In genomic region chr7:1889556-1890181, GRCh38 we compare ENCODE assay signal across 15 cellular contexts.
DNase-seq lines count a peak whose midpoint lies in the region; ATAC-seq lines count a peak whose summit lies in the region.
"Had no signal": no experiment of that assay in that cellular context is flagged by ENCODE, and none has a peak within 500 bp of the region (broad histone marks: within the 10 kb centered on the region; RNA-seq: fewer than 3 reads in every experiment).

No MANE protein-coding gene starts in this region.

- H3K9me3 Mint-ChIP-seq in activated CD4-positive, alpha-beta T cell treated with anti-CD3 and anti-CD28 coated beads for 36 hours (ENCODE audit: low read depth): peaks cover 12% of the 10 kb centered on the region
- H3K9me3 Mint-ChIP-seq in central memory CD8-positive, alpha-beta T cell: no peaks in the 10 kb centered on the region

- peaks cover 3 to 18% of the 10 kb centered on the region in 2 donors for H3K9me3 ChIP-seq in neuronal stem cell (replicated peaks in 1 of 2; ENCODE audit: control insufficient read depth in 2 of 2, insufficient read depth in 1 of 2, low read depth in 1 of 2, low read length in 2 of 2)
- H3K9me3 ChIP-seq: A549, HAP-1, uterus had no signal

- peaks cover 14% of the 10 kb centered on the region for H3K79me1 ChIP-seq in neuronal stem cell (ENCODE audit: low read depth, low read length)

- no peak overlapping the region for H3K4ac ChIP-seq in neuronal stem cell (ENCODE audit: low read length)

- no CpG with 5 or more reads among the region's 12 CpGs for WGBS in neuronal stem cell (ENCODE audit: extremely low coverage in 2 of 2, insufficient read length in 2 of 2, insufficient replicate concordance in 1 of 2), 2 donors

- no peak overlapping the region for H2BK12ac ChIP-seq in neuronal stem cell (ENCODE audit: low read length)

- H3K4me3 ChIP-seq in neuronal stem cell (ENCODE audit: low read length in 2 of 2) (no peak overlapping the region), H7 (ENCODE audit: insufficient read depth, low read depth, low read length) (no peak overlapping the region)
- H3K4me3 ChIP-seq: A549, HAP-1, lung, uterus had no signal

- intact Hi-C loops in activated CD4-positive, alpha-beta T cell treated with anti-CD3 and anti-CD28 coated beads for 36 hours (cut with DNase I, micrococcal nuclease): no loop called here

- H3K36me3 ChIP-seq in neuronal stem cell (replicated peaks in 1 of 2; ENCODE audit: control insufficient read depth in 2 of 2, insufficient read depth in 2 of 2, low read length in 2 of 2) (peaks cover 18 to 20% of the 10 kb centered on the region in 2 donors), H7 (replicated peaks; ENCODE audit: control insufficient read depth, insufficient read depth, low read length) (peaks cover 15% of the 10 kb centered on the region)
- H3K36me3 ChIP-seq: HAP-1, uterus had no signal

- H4K8ac ChIP-seq in neuronal stem cell (ENCODE audit: low read depth, low read length): no peak overlapping the region

- H3K27ac Mint-ChIP-seq in activated CD4-positive, alpha-beta T cell treated with anti-CD3 and anti-CD28 coated beads for 36 hours: peak overlapping the region; percentile 35
- H3K27ac Mint-ChIP-seq in central memory CD8-positive, alpha-beta T cell (ENCODE audit: low read depth): peak overlapping the region; percentile 51

- H3K14ac ChIP-seq in neuronal stem cell (ENCODE audit: low read length): peak overlapping the region; percentile 39

- CTCF ChIA-PET in activated CD4-positive, alpha-beta T cell treated with anti-CD3 and anti-CD28 coated beads for 36 hours (lab: Charles Lee): interaction anchor here (0.8 to 1.2 kb wide), 2 partner anchors 8 to 11 kb away, joined by 3 read pairs; no protein-coding TSS in a partner anchor

- H3K27me3 ChIP-seq in neuronal stem cell (ENCODE audit: control insufficient read depth in 3 of 3, insufficient read depth in 3 of 3, low read depth in 1 of 3, low read length in 3 of 3) (peaks cover 0 to 7% (median 0%) of the 10 kb centered on the region in 3 experiments), H7 (ENCODE audit: control insufficient read depth, insufficient read depth, low read length) (no peaks in the 10 kb centered on the region)
- H3K27me3 ChIP-seq: uterus had no signal

- H4K91ac ChIP-seq in neuronal stem cell (ENCODE audit: low read depth, low read length, poor library complexity): no peak overlapping the region

- H3K4me1 Mint-ChIP-seq in activated CD4-positive, alpha-beta T cell treated with anti-CD3 and anti-CD28 coated beads for 36 hours: peaks cover 22% of the 10 kb centered on the region
- peaks cover 48% of the 10 kb centered on the region for H3K4me1 Mint-ChIP-seq in central memory CD8-positive, alpha-beta T cell

- H2BK120ac ChIP-seq in neuronal stem cell (ENCODE audit: low read depth, low read length): no peak overlapping the region

- no peak overlapping the region for H3K4me2 ChIP-seq in neuronal stem cell (ENCODE audit: insufficient read depth, low read length, poor library complexity, severe bottlenecking)
- H3K4me2 ChIP-seq: A549 had no signal

- H3K18ac ChIP-seq in neuronal stem cell (ENCODE audit: low read length): peak overlapping the region; percentile 8

- DNase-seq in activated CD4-positive, alpha-beta T cell treated with anti-CD3 and anti-CD28 coated beads for 36 hours: peak; percentile 77
- no peak for DNase-seq in activated CD4-positive, alpha-beta T cell treated with anti-CD3 and anti-CD28 coated beads, Interleukin-2, amount 50 U/mL, for 4 hours
- peak; percentile 30 for DNase-seq in MV-4-11 (lab: John Stamatoyannopoulos, UW)
- no peak for DNase-seq in central memory CD8-positive, alpha-beta T cell (ENCODE audit: low spot score in 2 of 2)
- DNase-seq in neuronal stem cell (ENCODE audit: low spot score): no peak
- no peak for DNase-seq in H7
- no peak for DNase-seq in NCI-H2227 treated with DMSO at 0.1 percent for 48 hours (lab: John Stamatoyannopoulos, UW)
- no peak for DNase-seq in activated CD8-positive, alpha-beta memory T cell treated with anti-CD3 and anti-CD28 coated beads for 24 hours
- DNase-seq: cortex of kidney, head of caudate nucleus, NCI-H524, uterus had no signal

- no peak overlapping the region for H3K27ac ChIP-seq in neuronal stem cell (replicated peaks; ENCODE audit: low read length)
- H3K27ac ChIP-seq: A549, uterus had no signal

- H2AK5ac ChIP-seq in neuronal stem cell (ENCODE audit: low read depth, low read length): no peak overlapping the region

- no peak overlapping the region for H2BK15ac ChIP-seq in neuronal stem cell (ENCODE audit: low read length)

- POLR2A ChIA-PET in activated CD4-positive, alpha-beta T cell treated with anti-CD3 and anti-CD28 coated beads for 36 hours (lab: Charles Lee): no interaction called here

- no peak overlapping the region for H3K4me3 Mint-ChIP-seq in activated CD4-positive, alpha-beta T cell treated with anti-CD3 and anti-CD28 coated beads for 36 hours
- no peak overlapping the region for H3K4me3 Mint-ChIP-seq in central memory CD8-positive, alpha-beta T cell

- ATAC-seq in activated CD4-positive, alpha-beta T cell treated with anti-CD3 and anti-CD28 coated beads for 36 hours: peak; percentile 97
- ATAC-seq in central memory CD8-positive, alpha-beta T cell (replicated peaks; ENCODE audit: extremely low read depth, poor library complexity, severe bottlenecking): no peak
- ATAC-seq: A549 had no signal

- H3K9ac ChIP-seq in neuronal stem cell (ENCODE audit: low read depth, low read length, poor library complexity): no peak overlapping the region

- peaks cover 20% of the 10 kb centered on the region for H3K36me3 Mint-ChIP-seq in activated CD4-positive, alpha-beta T cell treated with anti-CD3 and anti-CD28 coated beads for 36 hours (ENCODE audit: low read depth)
- H3K36me3 Mint-ChIP-seq in central memory CD8-positive, alpha-beta T cell (ENCODE audit: insufficient read depth): peaks cover 26% of the 10 kb centered on the region

- H3K4me1 ChIP-seq in neuronal stem cell (ENCODE audit: control insufficient read depth in 2 of 2, insufficient read depth in 1 of 2, low read depth in 1 of 2, low read length in 2 of 2): peaks cover 0 to 16% of the 10 kb centered on the region in 2 donors
- H3K4me1 ChIP-seq: A549, HAP-1, uterus had no signal

- H2BK5ac ChIP-seq in neuronal stem cell (ENCODE audit: low read length): peak overlapping the region; percentile 32

- H3K23ac ChIP-seq in neuronal stem cell (ENCODE audit: low read depth, low read length, poor library complexity): peak overlapping the region; percentile 3

- H2AFZ ChIP-seq in neuronal stem cell (ENCODE audit: low read length): no peak overlapping the region

- H3K27me3 Mint-ChIP-seq in activated CD4-positive, alpha-beta T cell treated with anti-CD3 and anti-CD28 coated beads for 36 hours: no peaks in the 10 kb centered on the region
- no peaks in the 10 kb centered on the region for H3K27me3 Mint-ChIP-seq in central memory CD8-positive, alpha-beta T cell

Comparison
In these comparisons a context has a peak if more than half of its experiments do, and no peak if none do; other contexts are left out.
1. DNase-seq: peak in activated CD4-positive, alpha-beta T cell treated with anti-CD3 and anti-CD28 coated beads for 36 hours (single experiment) and MV-4-11 (single experiment); none in activated CD4-positive, alpha-beta T cell treated with anti-CD3 and anti-CD28 coated beads, Interleukin-2, amount 50 U/mL, for 4 hours (0 of 2), central memory CD8-positive, alpha-beta T cell (0 of 2), neuronal stem cell (single experiment), H7 (single experiment), NCI-H2227 treated with DMSO at 0.1 percent for 48 hours (single experiment) and activated CD8-positive, alpha-beta memory T cell treated with anti-CD3 and anti-CD28 coated beads for 24 hours (single experiment).